ENCODE assay signal across 12 cellular contexts in the genomic region with DNA sequence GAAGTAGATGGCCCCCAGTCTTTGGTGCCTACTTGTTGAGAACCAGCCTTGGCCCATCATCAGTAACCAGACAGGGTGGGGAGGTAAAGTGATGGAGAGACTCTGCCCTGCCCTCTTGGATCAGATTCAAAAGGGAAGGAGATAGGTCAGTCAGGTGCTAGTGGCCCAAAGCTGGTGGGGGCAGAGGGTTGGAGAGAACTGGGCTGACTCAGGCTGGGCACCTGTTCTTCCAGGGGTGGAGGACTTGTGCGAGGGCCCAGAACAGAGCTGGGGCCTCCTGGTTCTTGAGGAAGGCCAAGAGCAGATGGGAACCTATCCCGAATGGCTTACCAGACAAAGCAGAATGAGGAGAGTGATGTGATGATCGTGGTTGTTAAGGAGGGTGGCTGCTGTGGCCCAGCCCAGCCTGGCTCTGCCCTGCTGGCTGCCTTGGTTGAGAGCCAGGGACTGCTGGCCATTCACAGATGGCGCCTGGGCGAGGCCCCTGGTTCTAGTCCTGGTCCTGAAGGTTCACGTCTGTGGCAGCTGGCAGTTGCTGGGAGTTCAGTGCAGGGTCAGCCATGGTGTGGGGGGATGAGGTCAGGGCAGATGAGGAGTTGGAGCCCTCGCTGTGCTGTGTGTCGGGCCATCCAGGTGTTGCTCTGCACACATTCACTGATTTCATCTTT.
"Had no signal": no experiment of that assay in that cellular context is flagged by ENCODE, and none has a peak within 500 bp of the region (broad histone marks: within the 10 kb centered on the region; RNA-seq: fewer than 3 reads in every experiment).

No MANE protein-coding gene starts in this region.

- H3K9ac ChIP-seq: neural progenitor cell had no signal

- H3K4me3 Mint-ChIP-seq: activated CD4-positive, alpha-beta memory T cell treated with anti-CD3 and anti-CD28 coated beads, Interleukin-2, amount 10 ng/mL, durations not matched to agents 7 days and 5 days; neural progenitor cell had no signal

- H3K27me3 ChIP-seq: neural progenitor cell, pancreas, tibial artery had no signal

- DNase-seq: activated CD4-positive, alpha-beta memory T cell treated with anti-CD3 and anti-CD28 coated beads, Interleukin-2, amount 10 ng/mL, durations not matched to agents 7 days and 5 days; activated CD8-positive, alpha-beta memory T cell treated with anti-CD3 and anti-CD28 coated beads, Interleukin-2, amount 50 U/mL, for 4 hours; activated naive CD4-positive, alpha-beta T cell; central memory CD4-positive, alpha-beta T cell; erythroblast; hippocampal formation; kidney glomerular epithelial cell; stimulated activated CD4-positive, alpha-beta T cell treated with anti-CD3 and anti-CD28 coated beads, Interleukin-15, amount 100 ng/mL, for 24 hours; stimulated activated CD4-positive, alpha-beta T cell treated with anti-CD3 and anti-CD28 coated beads, Interleukin-4, amount 100 ng/mL, for 24 hours; tibial artery had no signal

- FAIRE-seq: pancreas had no signal

- H3K27ac ChIP-seq: neural progenitor cell, tibial artery had no signal

- H3K4me3 ChIP-seq: neural progenitor cell, pancreas, tibial artery had no signal

- H3K9me3 ChIP-seq: pancreas, tibial artery had no signal

- H3K9me3 Mint-ChIP-seq: activated CD4-positive, alpha-beta memory T cell treated with anti-CD3 and anti-CD28 coated beads, Interleukin-2, amount 10 ng/mL, durations not matched to agents 7 days and 5 days; neural progenitor cell had no signal

- H3K4me2 ChIP-seq: neural progenitor cell had no signal

- H2AFZ ChIP-seq: neural progenitor cell had no signal

- H3K27ac Mint-ChIP-seq: activated CD4-positive, alpha-beta memory T cell treated with anti-CD3 and anti-CD28 coated beads, Interleukin-2, amount 10 ng/mL, durations not matched to agents 7 days and 5 days had no signal

- H3K36me3 Mint-ChIP-seq: neural progenitor cell had no signal

- H3K36me3 ChIP-seq: neural progenitor cell, pancreas, tibial artery had no signal
